Comparison of ENCODE assay signal across 20 cellular contexts in the genomic region with DNA sequence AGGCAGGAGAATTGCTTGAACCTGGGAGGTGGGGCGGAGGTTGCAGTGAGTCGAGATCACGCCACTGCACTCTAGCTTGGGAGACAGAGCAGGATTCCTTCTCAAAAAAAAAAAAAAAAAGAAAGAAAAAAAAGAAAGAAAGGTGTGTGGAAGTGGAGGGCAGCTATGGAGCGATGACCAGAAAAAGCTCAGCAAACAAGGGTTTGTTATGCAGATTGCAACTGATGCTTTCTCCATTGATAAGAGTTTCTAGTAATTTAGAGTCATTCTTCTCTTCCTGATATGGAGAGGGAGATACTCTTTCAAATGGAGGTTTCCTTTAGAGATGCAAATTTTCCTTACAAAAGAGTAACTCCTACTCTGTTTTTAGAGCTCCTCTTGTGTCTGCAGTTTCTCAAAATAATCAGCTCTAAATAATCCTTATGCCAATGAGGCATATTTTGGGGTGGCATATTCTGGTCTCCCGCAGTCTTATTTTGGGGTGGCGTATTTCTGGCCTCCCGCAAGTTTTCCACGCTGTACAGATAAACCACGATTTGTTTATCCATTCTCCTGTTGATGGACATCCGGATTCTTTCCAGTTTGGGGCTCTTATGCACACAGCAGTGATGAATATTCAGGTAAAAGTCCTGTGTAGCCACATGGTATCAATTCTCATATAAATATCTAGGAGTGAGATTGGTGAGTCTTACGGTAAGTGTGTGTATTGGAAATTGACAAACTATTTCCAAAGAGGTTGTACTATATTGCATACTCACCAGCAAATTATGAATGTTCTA.
"Had no signal": no experiment of that assay in that cellular context is flagged by ENCODE, and none has a peak within 500 bp of the region (broad histone marks: within the 10 kb centered on the region; RNA-seq: fewer than 3 reads in every experiment).

No MANE protein-coding gene starts in this region.

- H3K36me3 Mint-ChIP-seq: activated naive CD8-positive, alpha-beta T cell treated with anti-CD3 and anti-CD28 coated beads for 36 hours; naive thymus-derived CD8-positive, alpha-beta T cell; type B pancreatic cell had no signal

- H3K36me3 ChIP-seq: left lung, thoracic aorta, vagina had no signal

- ATAC-seq: activated CD4-positive, alpha-beta T cell treated with anti-CD3 and anti-CD28 coated beads for 36 hours; esophagus mucosa; left lung; naive thymus-derived CD8-positive, alpha-beta T cell had no signal

- H3K9me3 Mint-ChIP-seq: activated B cell treated with CpG ODN at 0.5 μM for 24 hours; activated naive CD8-positive, alpha-beta T cell treated with anti-CD3 and anti-CD28 coated beads for 36 hours; central memory CD8-positive, alpha-beta T cell; naive thymus-derived CD8-positive, alpha-beta T cell; type B pancreatic cell had no signal

- H3K27ac ChIP-seq: left lung, thoracic aorta, vagina had no signal

- H3K4me1 ChIP-seq: left lung, vagina had no signal

- H3K4me3 Mint-ChIP-seq: activated B cell treated with CpG ODN at 0.5 μM for 24 hours; activated CD4-positive, alpha-beta T cell treated with anti-CD3 and anti-CD28 coated beads for 36 hours; activated naive CD8-positive, alpha-beta T cell treated with anti-CD3 and anti-CD28 coated beads for 36 hours; central memory CD8-positive, alpha-beta T cell; naive thymus-derived CD8-positive, alpha-beta T cell; type B pancreatic cell had no signal

- H3K4me3 ChIP-seq: left lung, lung, thoracic aorta, vagina had no signal

- H3K4me1 Mint-ChIP-seq: activated B cell treated with CpG ODN at 0.5 μM for 24 hours; activated CD4-positive, alpha-beta T cell treated with anti-CD3 and anti-CD28 coated beads for 36 hours; activated naive CD8-positive, alpha-beta T cell treated with anti-CD3 and anti-CD28 coated beads for 36 hours; central memory CD8-positive, alpha-beta T cell had no signal

- DNase-seq: activated B cell treated with CpG ODN at 0.5 μM for 24 hours; activated CD4-positive, alpha-beta T cell treated with anti-CD3 and anti-CD28 coated beads for 36 hours; activated CD4-positive, alpha-beta T cell treated with anti-CD3 and anti-CD28 coated beads, Interleukin-2, amount 50 U/mL, for 48 hours; activated naive CD4-positive, alpha-beta T cell treated with Interleukin-2 at 50 U/mL for 16 hours; activated naive CD8-positive, alpha-beta T cell treated with anti-CD3 and anti-CD28 coated beads for 36 hours; activated T-cell treated with anti-CD3 and anti-CD28 coated beads, Interleukin-2, amount 50 U/mL, for 48 hours; effector memory CD4-positive, alpha-beta T cell; foreskin melanocyte; kidney glomerular epithelial cell; naive thymus-derived CD8-positive, alpha-beta T cell; stimulated activated CD4-positive, alpha-beta T cell treated with anti-CD3 and anti-CD28 coated beads, Interleukin-4, amount 100 ng/mL, for 24 hours; stimulated activated naive CD4-positive, alpha-beta T cell treated with Interleukin-2 at 50 U/mL for 16 hours; T-helper 9 cell had no signal

- H3K27me3 ChIP-seq: vagina had no signal

- H3K27ac Mint-ChIP-seq: activated B cell treated with CpG ODN at 0.5 μM for 24 hours; activated CD4-positive, alpha-beta T cell treated with anti-CD3 and anti-CD28 coated beads for 36 hours; activated naive CD8-positive, alpha-beta T cell treated with anti-CD3 and anti-CD28 coated beads for 36 hours; naive thymus-derived CD8-positive, alpha-beta T cell; type B pancreatic cell had no signal

- H3K27me3 Mint-ChIP-seq: activated B cell treated with CpG ODN at 0.5 μM for 24 hours; activated naive CD8-positive, alpha-beta T cell treated with anti-CD3 and anti-CD28 coated beads for 36 hours had no signal

- H3K9me3 ChIP-seq: left lung, thoracic aorta, vagina had no signal
